14 cellular contexts compared by ENCODE assay signal in genomic region chr17:67247416-67247900, GRCh38. TPM values are rescaled to one million over a fixed set of nuclear protein-coding genes. Genes with fewer than 3 reads are reported as not detected.
A peak's percentile ranks its signal among the peaks of the same experiment; 100 is the strongest.
DNase-seq lines count a peak whose midpoint lies in the region; ATAC-seq, FAIRE-seq and TF ChIP-seq lines count a peak whose summit lies in the region.
"Had no signal": no experiment of that assay in that cellular context is flagged by ENCODE, and none has a peak within 500 bp of the region (broad histone marks: within the 10 kb centered on the region; RNA-seq: fewer than 3 reads in every experiment).

No MANE protein-coding gene starts in this region.

- ATAC-seq in HepG2: no peak; the same call in 2 of the 3 replicates
- no peak for ATAC-seq in right lobe of liver
- ATAC-seq in activated B cell treated with CpG ODN at 0.5 μM for 24 hours (ENCODE audit: low read depth): no peak
- no peak for ATAC-seq in lower lobe of right lung
- ATAC-seq in upper lobe of right lung: no peak

- TF ChIP-seq EP300 in HepG2 (IDR thresholded peaks at IDR 0.05; ENCODE audit: low read depth in 2 of 2, low read length in 2 of 2) (no peak), HepG2 (CRISPR knock-in tag; IDR thresholded peaks at IDR 0.05; ENCODE audit: borderline replicate concordance) (no peak), SK-N-SH (IDR thresholded peaks at IDR 0.05; ENCODE audit: borderline replicate concordance in 1 of 2, low read depth in 1 of 2, low read length in 1 of 2) (no peak)

- CTCF ChIA-PET in HepG2 (lab: Yijun Ruan, JAX; ENCODE audit: low intra/inter-chr PET ratio, low total read pairs) (no interaction called here), activated B cell treated with CpG ODN at 0.5 μM for 24 hours (lab: Charles Lee) (no interaction called here), SK-N-SH (lab: Yijun Ruan, JAX) (no interaction called here)

- H3K79me2 ChIP-seq in HepG2 (ENCODE audit: insufficient read depth, low read length): peaks cover 33% of the 10 kb centered on the region
- H3K79me2 ChIP-seq in SK-N-SH (ENCODE audit: insufficient read depth): peaks cover 26% of the 10 kb centered on the region

- H3K27me3 ChIP-seq in HepG2 (ENCODE audit: control insufficient read depth in 1 of 2, insufficient read depth in 2 of 2, low read length in 2 of 2) (no peaks in the 10 kb centered on the region; a peak in 1 of 5 replicates), right lobe of liver (no peaks in the 10 kb centered on the region), lower lobe of right lung (ENCODE audit: low read depth) (no peaks in the 10 kb centered on the region), upper lobe of right lung (no peaks in the 10 kb centered on the region), SK-N-SH (ENCODE audit: insufficient read depth) (no peaks in the 10 kb centered on the region)

- in situ Hi-C loops in HepG2 (cut with HindIII; ENCODE audit: extremely low pct_ligation_motif_present, low pct_unique_long_range_greater_than_20kb): no loop called here

- 76% methylated on average over 12 of the region's 12 CpGs for WGBS in HepG2 (ENCODE audit: low lambda C conversion rate)
- WGBS in right lobe of liver (ENCODE audit: insufficient coverage, low coverage, low lambda C conversion rate, missing lambda C conversion rate): 96% methylated on average over 12 of the region's 12 CpGs
- WGBS in SK-N-SH (ENCODE audit: low lambda C conversion rate): 93% methylated on average over 12 of the region's 12 CpGs

- no peaks in the 10 kb centered on the region for H3K9me3 ChIP-seq in HepG2 (ENCODE audit: low read length)
- no peaks in the 10 kb centered on the region for H3K9me3 ChIP-seq in right lobe of liver
- H3K9me3 ChIP-seq in lower lobe of right lung: no peaks in the 10 kb centered on the region
- H3K9me3 ChIP-seq in upper lobe of right lung: no peaks in the 10 kb centered on the region
- no peaks in the 10 kb centered on the region for H3K9me3 ChIP-seq in SK-N-SH

- no peaks in the 10 kb centered on the region for H3K36me3 Mint-ChIP-seq in activated B cell treated with CpG ODN at 0.5 μM for 24 hours (ENCODE audit: low read depth)

- DNase-seq in HepG2 (ENCODE audit: low spot score) (no peak), right lobe of liver (no peak), activated B cell treated with CpG ODN at 0.5 μM for 24 hours (no peak), lower lobe of right lung (no peak), upper lobe of right lung (no peak), inferior parietal cortex (ENCODE audit: extremely low spot score) (no peak), H54 (ENCODE audit: insufficient read length, low spot score) (no peak), SK-N-SH (no peak)
- DNase-seq: NCI-H446 treated with DMSO at 0.1 percent for 48 hours; stimulated activated CD4-positive, alpha-beta T cell treated with anti-CD3 and anti-CD28 coated beads, Interleukin-1b, Interleukin-23, amount 100 ng/mL, for 48 hours; stimulated activated CD8-positive, alpha-beta memory T cell treated with anti-CD3 and anti-CD28 coated beads, Interleukin-4, amount 100 ng/mL, for 48 hours had no signal

- H3K4me1 ChIP-seq in HepG2 (ENCODE audit: insufficient read depth, low read length) (peaks cover 61% of the 10 kb centered on the region), right lobe of liver (peaks cover 0 to 18% (median 3%) of the 10 kb centered on the region in 4 donors), lower lobe of right lung (peaks cover 37% of the 10 kb centered on the region), upper lobe of right lung (peaks cover 26% of the 10 kb centered on the region), SK-N-SH (ENCODE audit: control insufficient read depth in 1 of 2, insufficient read depth in 2 of 2, low read depth in 1 of 2, low read length in 1 of 2) (peaks cover 7 to 18% of the 10 kb centered on the region in 2 experiments; a peak in 3 of 4 replicates)

- peak overlapping the region; percentile 90 for H3K4me2 ChIP-seq in HepG2 (ENCODE audit: low read depth, low read length)
- no peak overlapping the region for H3K4me2 ChIP-seq in SK-N-SH

- H3K4me3 Mint-ChIP-seq in activated B cell treated with CpG ODN at 0.5 μM for 24 hours: peak overlapping the region; percentile 33

- POLR2A ChIA-PET in HepG2 (lab: Yijun Ruan, JAX): interaction anchor here (0.8 to 0.9 kb wide), 3 partner anchors 11 to 42 kb away, joined by 3 to 5 read pairs (median 4); no protein-coding TSS in a partner anchor
- POLR2A ChIA-PET in activated B cell treated with CpG ODN at 0.5 μM for 24 hours (lab: Charles Lee): no interaction called here
- POLR2A ChIA-PET in SK-N-SH (lab: Yijun Ruan, JAX): interaction anchor here (0.5 kb wide), 1 partner anchor 42 kb away, joined by 3 read pairs; no protein-coding TSS in a partner anchor

- H3K9me3 Mint-ChIP-seq in activated B cell treated with CpG ODN at 0.5 μM for 24 hours: no peaks in the 10 kb centered on the region

- H3K4me1 Mint-ChIP-seq in activated B cell treated with CpG ODN at 0.5 μM for 24 hours: peaks cover 23% of the 10 kb centered on the region

- no peaks in the 10 kb centered on the region for H3K36me3 ChIP-seq in HepG2 (replicated peaks in 1 of 2; ENCODE audit: control insufficient read depth in 1 of 2, insufficient read depth in 2 of 2, low read length in 2 of 2)
- H3K36me3 ChIP-seq in right lobe of liver: no peaks in the 10 kb centered on the region
- H3K36me3 ChIP-seq in lower lobe of right lung: no peaks in the 10 kb centered on the region
- H3K36me3 ChIP-seq in upper lobe of right lung: no peaks in the 10 kb centered on the region
- H3K36me3 ChIP-seq in SK-N-SH (replicated peaks in 1 of 2; ENCODE audit: control insufficient read depth in 1 of 2, insufficient read depth in 2 of 2, low read length in 1 of 2): peaks cover 5 to 8% of the 10 kb centered on the region in 2 experiments

- no peaks in the 10 kb centered on the region for H3K9me2 ChIP-seq in SK-N-SH

- peak overlapping the region; percentile 16 for H3K27ac Mint-ChIP-seq in activated B cell treated with CpG ODN at 0.5 μM for 24 hours

- peaks cover 5% of the 10 kb centered on the region for H3F3A ChIP-seq in SK-N-SH (replicated peaks; ENCODE audit: insufficient read depth)

- H4K20me1 ChIP-seq in HepG2 (ENCODE audit: insufficient read depth, low read length) (peaks cover 16% of the 10 kb centered on the region), SK-N-SH (ENCODE audit: insufficient read depth) (peaks cover 7% of the 10 kb centered on the region; the same call in 1 of the 2 replicates)

- TF ChIP-seq RAD21 in HepG2 (CRISPR knock-in tag; IDR thresholded peaks at IDR 0.05) (no peak), SK-N-SH (IDR thresholded peaks at IDR 0.05; ENCODE audit: low read length) (no peak)

- FAIRE-seq in HepG2 (lab: Jason Lieb, UNC) (no peak), H54 (lab: Jason Lieb, UNC) (no peak)
- FAIRE-seq: bronchial epithelial cell, endometrium, frontal cortex had no signal

- BruUV-seq in HepG2 (replicated peaks; lab: Mats Ljungman, UMichigan): no TSS peak

- peak overlapping the region; percentile 98 for H3K27ac ChIP-seq in HepG2 (ENCODE audit: extremely low read length, insufficient read depth, low read length)
- peak overlapping the region in 1 of 3 donors; percentile 99 for H3K27ac ChIP-seq in right lobe of liver
- H3K27ac ChIP-seq in lower lobe of right lung: peak overlapping the region; percentile 93
- H3K27ac ChIP-seq in upper lobe of right lung: peak overlapping the region; percentile 30
- no peak overlapping the region for H3K27ac ChIP-seq in SK-N-SH (ENCODE audit: low read depth in 2 of 2, low read length in 1 of 2)

- H3K9ac ChIP-seq in HepG2 (ENCODE audit: insufficient read depth, low read depth, low read length) (peak overlapping the region; percentile 59), SK-N-SH (no peak overlapping the region)

- TF ChIP-seq POLR2A in HepG2 (IDR thresholded peaks at IDR 0.05; ENCODE audit: insufficient read depth in 1 of 2, low read depth in 2 of 2, low read length in 2 of 2): no peak
- no peak for TF ChIP-seq POLR2A in right lobe of liver (IDR thresholded peaks at IDR 0.05)
- TF ChIP-seq POLR2A in H54 (IDR thresholded peaks at IDR 0.05; ENCODE audit: low read depth, low read length): no peak

- peaks cover 4% of the 10 kb centered on the region for H3K27me3 Mint-ChIP-seq in activated B cell treated with CpG ODN at 0.5 μM for 24 hours

- intact Hi-C loops in HepG2 (cut with micrococcal nuclease; ENCODE audit: unreplicated experiment) (loop anchor here (1.0 to 10.0 kb wide), 3 partner anchors 13 to 117 kb away; partner anchors contain the start of gene PSMD12), right lobe of liver (cut with DNase I) (loop anchor here in 1 of 2 donors (10.0 kb wide), 1 partner anchor 47 kb away; no protein-coding TSS in a partner anchor), activated B cell treated with CpG ODN at 0.5 μM for 24 hours (cut with micrococcal nuclease) (loop anchor here (10.0 kb wide), 1 partner anchor 1267 kb away; the partner anchor contains the start of gene PRKAR1A), lower lobe of right lung (cut with DNase I) (no loop called here), upper lobe of right lung (cut with DNase I) (no loop called here)

- H2AFZ ChIP-seq in HepG2 (ENCODE audit: low read length) (no peak overlapping the region), SK-N-SH (ENCODE audit: low read depth) (no peak overlapping the region)

- peak overlapping the region; percentile 87 to 93 (median 91); a peak in 5 of 6 replicates for H3K4me3 ChIP-seq in HepG2 (replicated peaks in 1 of 3; ENCODE audit: insufficient read depth in 1 of 3, low read depth in 2 of 3, low read length in 3 of 3)
- no peak overlapping the region for H3K4me3 ChIP-seq in right lobe of liver
- no peak overlapping the region for H3K4me3 ChIP-seq in lower lobe of right lung
- no peak overlapping the region for H3K4me3 ChIP-seq in upper lobe of right lung
- H3K4me3 ChIP-seq in SK-N-SH (ENCODE audit: low read depth in 2 of 2, low read length in 1 of 2): no peak overlapping the region

- TF ChIP-seq CTCF in HepG2 (CRISPR knock-in tag; IDR thresholded peaks at IDR 0.05) (no peak), right lobe of liver (IDR thresholded peaks at IDR 0.05) (no peak), activated B cell treated with CpG ODN at 0.5 μM for 24 hours (IDR thresholded peaks at IDR 0.05) (no peak), lower lobe of right lung (IDR thresholded peaks at IDR 0.05) (no peak), upper lobe of right lung (IDR thresholded peaks at IDR 0.05) (no peak), SK-N-SH (IDR thresholded peaks at IDR 0.05) (no peak)

RNA-seq across cellular contexts. Expression of gene HELZ, which starts 2.5 kb away (rescaled TPM):
- total RNA-seq in HepG2 (2016; rRNA removed; fragmentation: Illumina TruSeq; extraction: Trizol): 52.4 and 93.1 TPM in 2 replicates
- total RNA-seq in HepG2 (2016; cell fraction: cytosol; rRNA removed; fragmentation: Illumina TruSeq; extraction: Trizol; ENCODE audit: low read depth): 12.4 and 14.0 TPM in 2 replicates
- 47.7 and 84.1 TPM in 2 replicates for total RNA-seq in HepG2 (2016; cell fraction: insoluble cytoplasmic fraction; rRNA removed; fragmentation: Illumina TruSeq; extraction: Trizol)
- total RNA-seq in HepG2 (2016; cell fraction: membrane; rRNA removed; fragmentation: Illumina TruSeq; extraction: Trizol): 34.8 and 42.7 TPM in 2 replicates
- total RNA-seq in HepG2 (2016; cell fraction: nucleus; rRNA removed; fragmentation: Illumina TruSeq; extraction: Trizol): 127 and 142 TPM in 2 replicates
- 27.8 and 35.3 TPM in 2 replicates for polyA plus RNA-seq in HepG2 (2011; rRNA removed)
- 13.6 and 17.7 TPM in 2 replicates for polyA plus RNA-seq in HepG2 (2011; cell fraction: cytosol; rRNA removed)
- polyA plus RNA-seq in HepG2 (2011; cell fraction: nucleus; rRNA removed): 58.4 and 59.3 TPM in 2 replicates
- 20.6 and 33.4 TPM in 2 replicates for polyA plus RNA-seq in HepG2 (2012)
- polyA plus RNA-seq in HepG2 (2016; cell fraction: cytosol; fragmentation: Illumina TruSeq; extraction: Trizol; ENCODE audit: low read depth): 2.6 and 3.3 TPM in 2 replicates
- 17.4 and 19.8 TPM in 2 replicates for polyA plus RNA-seq in HepG2 (2016; cell fraction: insoluble cytoplasmic fraction; fragmentation: Illumina TruSeq; extraction: Trizol; ENCODE audit: low read depth)
- polyA plus RNA-seq in HepG2 (2016; cell fraction: membrane; fragmentation: Illumina TruSeq; extraction: Trizol; ENCODE audit: low read depth): 3.9 and 4.9 TPM in 2 replicates
- polyA plus RNA-seq in HepG2 (2016; cell fraction: nucleus; fragmentation: Illumina TruSeq; extraction: Trizol; ENCODE audit: insufficient read depth, low read depth): 40.2 and 45.2 TPM in 2 replicates
- 32.9 and 69.3 TPM in 2 replicates for polyA minus RNA-seq in HepG2 (2011; rRNA and poly(A)+ RNA removed; ENCODE audit: low replicate concordance)
- polyA minus RNA-seq in HepG2 (2011; cell fraction: cytosol; rRNA and poly(A)+ RNA removed): 55.2 and 63.0 TPM in 2 replicates
- 495 and 542 TPM in 2 replicates for polyA minus RNA-seq in HepG2 (2011; cell fraction: nucleus; rRNA and poly(A)+ RNA removed)
- total RNA-seq in right lobe of liver: 10 to 100 TPM; 24.2 to 33.6 (median 30.9) TPM
- 55.0 and 69.7 TPM in 2 replicates for total RNA-seq in activated B cell treated with CpG ODN at 0.5 μM for 24 hours
- total RNA-seq in lower lobe of right lung: 68.9 TPM
- total RNA-seq in upper lobe of right lung: 72.5 TPM
- 4.3 and 5.8 TPM in 2 replicates for polyA plus RNA-seq in SK-N-SH (2012; rRNA removed)
- polyA plus RNA-seq in SK-N-SH (2012; cell fraction: cytosol; rRNA removed): 4.9 and 5.2 TPM in 2 replicates
- 5.8 and 9.7 TPM in 2 replicates for polyA plus RNA-seq in SK-N-SH (2012; cell fraction: nucleus; rRNA removed)

Comparison
In these comparisons a context has a peak if more than half of its experiments do, and no peak if none do; other contexts are left out.
1. H3K4me3 ChIP-seq: peak in HepG2 (3 of 3); none in right lobe of liver (0 of 3), lower lobe of right lung (single experiment), upper lobe of right lung (single experiment) and SK-N-SH (0 of 2).
2. H3K27ac ChIP-seq: peak in HepG2 (single experiment), lower lobe of right lung (single experiment) and upper lobe of right lung (single experiment); none in SK-N-SH (0 of 2).
3. intact Hi-C loops: an anchor here in HepG2 (1.0 to 10.0 kb wide) and activated B cell treated with CpG ODN at 0.5 μM for 24 hours (10.0 kb wide); none called in lower lobe of right lung and upper lobe of right lung.
4. Of the 25 proteins assayed by ChIP-seq in both HepG2 and SK-N-SH: peak only in HepG2: ZBTB33; only in SK-N-SH: none; in both: none; in neither: 24.